Comparison of ENCODE assay signal across 20 cellular contexts in the genomic region with DNA sequence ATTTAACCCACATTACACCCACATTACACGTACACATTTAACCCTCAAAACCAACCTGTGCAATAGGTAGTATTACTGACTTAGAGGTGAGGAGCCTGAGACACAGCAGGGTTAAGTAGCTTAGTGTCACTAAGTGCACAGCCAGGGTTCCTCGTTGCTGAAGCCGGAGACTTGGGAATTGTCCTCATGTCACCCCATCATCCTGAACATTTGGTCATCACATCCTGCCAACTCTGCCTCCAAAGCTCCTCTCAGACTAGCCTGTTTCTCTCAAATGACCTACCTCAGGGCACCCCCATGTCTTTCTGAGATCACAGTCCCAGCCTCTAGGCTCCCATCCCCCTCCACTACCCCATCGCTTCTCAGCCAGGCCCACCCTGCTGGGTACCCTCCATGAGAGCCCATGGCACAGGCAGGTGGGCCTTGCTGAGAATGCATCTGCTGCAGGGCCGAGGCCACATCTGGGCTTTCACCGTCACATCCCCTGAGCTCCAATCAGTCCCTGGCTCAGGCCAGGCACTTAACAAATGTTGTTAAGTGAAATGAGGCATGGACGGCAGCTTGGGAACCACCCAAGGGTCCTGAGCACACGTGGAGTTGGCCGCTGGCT. TPM values are rescaled to one million over a fixed set of nuclear protein-coding genes. Genes with fewer than 3 reads are reported as not detected.
DNase-seq lines count a peak whose midpoint lies in the region; ATAC-seq and TF ChIP-seq lines count a peak whose summit lies in the region.
"Had no signal": no experiment of that assay in that cellular context is flagged by ENCODE, and none has a peak within 500 bp of the region (broad histone marks: within the 10 kb centered on the region; RNA-seq: fewer than 3 reads in every experiment).

No MANE protein-coding gene starts in this region.

- H3K27me3 ChIP-seq in left ventricle myocardium inferior (ENCODE audit: low read depth), result peaks cover 7% of the 10 kb centered on the region
- H3K27me3 ChIP-seq in spleen (replicated peaks in 1 of 7), result peaks cover 0 to 11% (median 0%) of the 10 kb centered on the region in 7 donors
- H3K27me3 ChIP-seq in endodermal cell (ENCODE audit: control insufficient read depth, insufficient read depth, low read length, poor library complexity, severe bottlenecking), result no peaks in the 10 kb centered on the region
- H3K27me3 ChIP-seq: Peyer's patch had no signal

- TF ChIP-seq POLR2A in spleen (IDR thresholded peaks at IDR 0.05), result no peak

- H3K27me3 Mint-ChIP-seq in glutamatergic neuron (ENCODE audit: unreplicated experiment), result peaks cover 4% of the 10 kb centered on the region
- peaks cover 60% of the 10 kb centered on the region for H3K27me3 Mint-ChIP-seq in HFFc6 (ENCODE audit: insufficient read depth)
- H3K27me3 Mint-ChIP-seq in endodermal cell (ENCODE audit: insufficient read depth), result peaks cover 2% of the 10 kb centered on the region

- H3K9me3 ChIP-seq in left ventricle myocardium inferior (replicated peaks) (no peaks in the 10 kb centered on the region), spleen (no peaks in the 10 kb centered on the region), endodermal cell (ENCODE audit: control insufficient read depth, low read length) (no peaks in the 10 kb centered on the region)
- H3K9me3 ChIP-seq: Peyer's patch had no signal

- 81 to 88% (median 84%) methylated on average over 9 of the region's 9 CpGs for WGBS in spleen, 5 donors
- WGBS in endodermal cell (ENCODE audit: insufficient coverage in 1 of 2, insufficient read length in 1 of 2), 2 experiments, result 93% methylated on average over 8 to 9 of the region's 9 CpGs

- no peak for ATAC-seq in left cardiac atrium
- ATAC-seq: GM12878, GM23338, HCT116, Right ventricle myocardium inferior had no signal

- DNase-seq in left cardiac atrium (peak; percentile 10), left ventricle myocardium inferior (no peak), NCI-H82 treated with DMSO at 0.1 percent for 48 hours (lab: John Stamatoyannopoulos, UW; ENCODE audit: unreplicated experiment) (peak; percentile 41), glutamatergic neuron (peak; percentile 15), spleen (peak; percentile 47), HFFc6 (no peak), endodermal cell (no peak)
- no peak for DNase-seq in activated CD4-positive, alpha-beta T cell treated with anti-CD3 and anti-CD28 coated beads, Interleukin-2, amount 50 U/mL, for 48 hours
- DNase-seq: Calu3; CD4-positive, alpha-beta memory T cell; NCI-H1436; NCI-H1930; NCI-H345; NCI-H524 treated with DMSO at 0.1 percent for 48 hours; NK-92 treated with Interleukin-12 subunit alpha and Interleukin-12 subunit beta, amount 100 ng/mL, for 24 hours had no signal

- no peak for TF ChIP-seq CTCF in left ventricle myocardium inferior (IDR thresholded peaks at IDR 0.05; ENCODE audit: borderline replicate concordance)
- no peak for TF ChIP-seq CTCF in glutamatergic neuron (IDR thresholded peaks at IDR 0.05; ENCODE audit: partially characterized antibody, unreplicated experiment)
- no peak for TF ChIP-seq CTCF in spleen (IDR thresholded peaks at IDR 0.05 in 8 of 11, conservative IDR thresholded peaks at IDR 0.05 in 3 of 11)
- no peak for TF ChIP-seq CTCF in HFFc6 (IDR thresholded peaks at IDR 0.05)
- TF ChIP-seq CTCF in endodermal cell (conservative IDR thresholded peaks at IDR 0.05), result no peak

- no peaks in the 10 kb centered on the region for H3K36me3 ChIP-seq in left ventricle myocardium inferior
- no peaks in the 10 kb centered on the region for H3K36me3 ChIP-seq in spleen
- no peaks in the 10 kb centered on the region for H3K36me3 ChIP-seq in endodermal cell (ENCODE audit: control insufficient read depth, insufficient read depth, low read length)
- H3K36me3 ChIP-seq: Peyer's patch had no signal

- H3K27ac Mint-ChIP-seq in glutamatergic neuron (ENCODE audit: unreplicated experiment) (no peak overlapping the region), HFFc6 (no peak overlapping the region), endodermal cell (no peak overlapping the region)
- H3K27ac Mint-ChIP-seq: CD4-positive, alpha-beta memory T cell; GM23338 had no signal

- H3K4me1 ChIP-seq in left ventricle myocardium inferior (peaks cover 16% of the 10 kb centered on the region), spleen (no peaks in the 10 kb centered on the region), endodermal cell (ENCODE audit: control insufficient read depth, insufficient read depth, low read length) (peaks cover 4% of the 10 kb centered on the region)

- H3K27ac ChIP-seq in left ventricle myocardium inferior (replicated peaks) (no peak overlapping the region), spleen (no peak overlapping the region), endodermal cell (ENCODE audit: low read depth, low read length) (no peak overlapping the region)
- H3K27ac ChIP-seq: Peyer's patch had no signal

- intact Hi-C loops in left cardiac atrium (cut with DNase I) (loop anchor here (5.0 kb wide), 2 partner anchors 303 to 373 kb away; a partner anchor contains a TSS), left ventricle myocardium inferior (cut with micrococcal nuclease) (no loop called here), spleen (cut with DNase I; ENCODE audit: low total_unique reads) (no loop called here)

- H3K9me3 Mint-ChIP-seq in glutamatergic neuron (ENCODE audit: unreplicated experiment) (no peaks in the 10 kb centered on the region), HFFc6 (no peaks in the 10 kb centered on the region), endodermal cell (peaks cover 2% of the 10 kb centered on the region)

- H3K4me3 ChIP-seq in left ventricle myocardium inferior (no peak overlapping the region), spleen (no peak overlapping the region), endodermal cell (ENCODE audit: low read length) (no peak overlapping the region)
- H3K4me3 ChIP-seq: GM12878, GM23338, Peyer's patch had no signal

- H3K9ac ChIP-seq in endodermal cell (ENCODE audit: extremely low read depth, low read length, poor library complexity, severe bottlenecking), result no peak overlapping the region

- H3K4me1 Mint-ChIP-seq in glutamatergic neuron (ENCODE audit: low read depth, unreplicated experiment), result peaks cover 22% of the 10 kb centered on the region
- no peaks in the 10 kb centered on the region for H3K4me1 Mint-ChIP-seq in HFFc6 (ENCODE audit: low read depth)
- peaks cover 17% of the 10 kb centered on the region for H3K4me1 Mint-ChIP-seq in endodermal cell
- H3K4me1 Mint-ChIP-seq: CD4-positive, alpha-beta memory T cell; GM23338 had no signal

- H3K4me3 Mint-ChIP-seq in glutamatergic neuron (ENCODE audit: unreplicated experiment) (no peak overlapping the region), HFFc6 (no peak overlapping the region), endodermal cell (no peak overlapping the region)
- H3K4me3 Mint-ChIP-seq: CD4-positive, alpha-beta memory T cell; GM23338 had no signal

- no peaks in the 10 kb centered on the region for H3K36me3 Mint-ChIP-seq in glutamatergic neuron (ENCODE audit: unreplicated experiment)
- H3K36me3 Mint-ChIP-seq in HFFc6 (ENCODE audit: low read depth), result no peaks in the 10 kb centered on the region
- no peaks in the 10 kb centered on the region for H3K36me3 Mint-ChIP-seq in endodermal cell (ENCODE audit: low read depth)
- H3K36me3 Mint-ChIP-seq: CD4-positive, alpha-beta memory T cell had no signal

RNA-seq across cellular contexts. Expression of a gene that starts 21.1 kb away (rescaled TPM):
- total RNA-seq in left cardiac atrium (100 to 1,000 TPM; 103 to 116 TPM), left ventricle myocardium inferior (123 TPM), glutamatergic neuron (ENCODE audit: unreplicated experiment) (29.1 TPM), spleen (10 to 100 TPM; 24.5 to 36.1 (median 29.8) TPM), endodermal cell (100 to 1,000 TPM; 168 to 183 TPM)
- 10 to 100 TPM; 25.0 to 45.6 (median 45.2) TPM for polyA plus RNA-seq in spleen
- 10 to 100 TPM; 36.4 to 55.7 (median 37.7) TPM for total RNA-seq in HFFc6 (2021; fragmentation: NEBNext Ultra II Directional; extraction: Animal tissue kit (Norgen Biotek cat#: 25700))
- polyA plus RNA-seq in endodermal cell (2013, experiment 1 of 2), result 61.9 TPM
- polyA plus RNA-seq in endodermal cell (2013, experiment 2 of 2), result 54.4 TPM

Comparison
In these comparisons a context has a peak if more than half of its experiments do, and no peak if none do; other contexts are left out.
1. DNase-seq: peak in left cardiac atrium (single experiment), NCI-H82 treated with DMSO at 0.1 percent for 48 hours (single experiment), glutamatergic neuron (single experiment) and spleen (single experiment); none in left ventricle myocardium inferior (single experiment), activated CD4-positive, alpha-beta T cell treated with anti-CD3 and anti-CD28 coated beads, Interleukin-2, amount 50 U/mL, for 48 hours (0 of 2), HFFc6 (single experiment) and endodermal cell (single experiment).
2. intact Hi-C loops: an anchor here in left cardiac atrium (5.0 kb wide); none called in left ventricle myocardium inferior and spleen.